11 cellular contexts compared by ENCODE assay signal in genomic region chr20:49270177-49270576, GRCh38. TPM values are rescaled to one million over a fixed set of nuclear protein-coding genes. Genes with fewer than 3 reads are reported as not detected.
DNase-seq lines count a peak whose midpoint lies in the region; ATAC-seq and TF ChIP-seq lines count a peak whose summit lies in the region.
"Had no signal": no experiment of that assay in that cellular context is flagged by ENCODE, and none has a peak within 500 bp of the region (broad histone marks: within the 10 kb centered on the region; RNA-seq: fewer than 3 reads in every experiment).

No MANE protein-coding gene starts in this region.

- TSS peak; percentile 17 for BruUV-seq in A673 (replicated peaks; lab: Mats Ljungman, UMichigan)

- H3K27ac Mint-ChIP-seq in CD8-positive, alpha-beta T cell, result no peak overlapping the region

- H3K27me3 ChIP-seq in A673 (replicated peaks; ENCODE audit: insufficient read depth, low read depth, low read length, poor library complexity), result no peaks in the 10 kb centered on the region
- H3K27me3 ChIP-seq in CD8-positive, alpha-beta T cell (ENCODE audit: insufficient read depth, low read length), result no peaks in the 10 kb centered on the region
- H3K27me3 ChIP-seq in SJCRH30, result no peaks in the 10 kb centered on the region
- H3K27me3 ChIP-seq in effector memory CD4-positive, alpha-beta T cell (replicated peaks; ENCODE audit: control insufficient read depth, insufficient read depth, low read length, poor library complexity, severe bottlenecking), result no peaks in the 10 kb centered on the region
- H3K27me3 ChIP-seq: adrenal gland, testis had no signal

- no peak for ATAC-seq in CD8-positive, alpha-beta T cell
- no peak for ATAC-seq in HG02678 (IDR thresholded peaks at IDR 0.05; ENCODE audit: unreplicated experiment)

- peak overlapping the region; percentile 71 for H3K4me3 Mint-ChIP-seq in CD8-positive, alpha-beta T cell

- H3K4me1 ChIP-seq in A673 (ENCODE audit: insufficient read depth, low read length, poor library complexity, severe bottlenecking) (no peaks in the 10 kb centered on the region), SJCRH30 (peaks cover 18% of the 10 kb centered on the region)
- H3K4me1 ChIP-seq in CD8-positive, alpha-beta T cell (ENCODE audit: insufficient read depth, low read length), result peaks cover 51% of the 10 kb centered on the region
- H3K4me1 ChIP-seq in effector memory CD4-positive, alpha-beta T cell (ENCODE audit: control insufficient read depth, insufficient read depth, low read length, poor library complexity, severe bottlenecking), result peaks cover 25% of the 10 kb centered on the region
- H3K4me1 ChIP-seq: testis had no signal

- H3K36me3 ChIP-seq in A673 (ENCODE audit: insufficient read depth, low read length, poor library complexity, severe bottlenecking) (peaks cover 63% of the 10 kb centered on the region), SJCRH30 (peaks cover 89% of the 10 kb centered on the region)
- H3K36me3 ChIP-seq in CD8-positive, alpha-beta T cell (ENCODE audit: insufficient read depth, low read length), result peaks cover 33% of the 10 kb centered on the region
- peaks cover 58% of the 10 kb centered on the region for H3K36me3 ChIP-seq in effector memory CD4-positive, alpha-beta T cell (ENCODE audit: control insufficient read depth, insufficient read depth, low read length)

- peaks cover 73% of the 10 kb centered on the region for H3K36me3 Mint-ChIP-seq in CD8-positive, alpha-beta T cell

- CTCF ChIA-PET in A673 (lab: Charles Lee), result no interaction called here
- CTCF ChIA-PET in CD8-positive, alpha-beta T cell (lab: Charles Lee), result interaction anchor here (1.8 kb wide), 1 partner anchor 52 kb away, joined by 3 read pairs; no protein-coding TSS in a partner anchor

- in situ Hi-C loops in KBM-7 (cut with MboI; ENCODE audit: low pct_unique_long_range_greater_than_20kb, low sequenced_read_pairs), result no loop called here

- no peak for DNase-seq in A673 (ENCODE audit: low spot score)
- DNase-seq in CD8-positive, alpha-beta T cell, result no peak
- peak; percentile 81 to 84 for DNase-seq in SJCRH30
- DNase-seq in fibroblast of mammary gland (ENCODE audit: low read depth), result peak; percentile 81
- no peak for DNase-seq in KBM-7
- DNase-seq in effector memory CD4-positive, alpha-beta T cell, result no peak
- DNase-seq in T-helper 9 cell, result no peak
- DNase-seq: adrenal gland, NCI-H526, testis had no signal

- peaks cover 64% of the 10 kb centered on the region for H3K4me1 Mint-ChIP-seq in CD8-positive, alpha-beta T cell (ENCODE audit: low read depth)

- H3K27ac ChIP-seq in A673 (ENCODE audit: low read depth, low read length, poor library complexity, severe bottlenecking), result no peak overlapping the region
- no peak overlapping the region for H3K27ac ChIP-seq in CD8-positive, alpha-beta T cell (ENCODE audit: low read depth, low read length)
- peak overlapping the region; percentile 17 for H3K27ac ChIP-seq in SJCRH30
- H3K27ac ChIP-seq in effector memory CD4-positive, alpha-beta T cell (ENCODE audit: insufficient read depth, low read length, poor library complexity, severe bottlenecking), result no peak overlapping the region
- H3K27ac ChIP-seq: testis had no signal

- POLR2A ChIA-PET in A673 (lab: Charles Lee; ENCODE audit: low non-redundant PET), result no interaction called here
- POLR2A ChIA-PET in CD8-positive, alpha-beta T cell (lab: Charles Lee), result no interaction called here

- H3K4me3 ChIP-seq in A673 (ENCODE audit: low read depth, low read length, poor library complexity, severe bottlenecking) (no peak overlapping the region), SJCRH30 (no peak overlapping the region), fibroblast of mammary gland (ENCODE audit: control insufficient read depth, low read depth, low read length) (no peak overlapping the region)
- no peak overlapping the region for H3K4me3 ChIP-seq in CD8-positive, alpha-beta T cell (ENCODE audit: low read depth, low read length)
- no peak overlapping the region for H3K4me3 ChIP-seq in effector memory CD4-positive, alpha-beta T cell (ENCODE audit: insufficient read depth, low read depth, low read length, poor library complexity, severe bottlenecking)
- H3K4me3 ChIP-seq: adrenal gland, testis had no signal

- no peak for TF ChIP-seq CTCF in A673 (conservative IDR thresholded peaks at IDR 0.05; ENCODE audit: low read depth, low read length)
- no peak for TF ChIP-seq CTCF in CD8-positive, alpha-beta T cell (IDR thresholded peaks at IDR 0.05)
- TF ChIP-seq CTCF in fibroblast of mammary gland (conservative IDR thresholded peaks at IDR 0.05; ENCODE audit: control insufficient read depth, insufficient read depth, low read depth, low read length), result no peak

- H3K9me3 ChIP-seq in A673 (ENCODE audit: low read depth, low read length, poor library complexity, severe bottlenecking), result no peaks in the 10 kb centered on the region
- H3K9me3 ChIP-seq in CD8-positive, alpha-beta T cell (ENCODE audit: low read length), result no peaks in the 10 kb centered on the region
- H3K9me3 ChIP-seq in SJCRH30 (replicated peaks), result 0 out of 2 replicates have a peak, but pooled peaks cover 2% of the 10 kb centered on the region
- H3K9me3 ChIP-seq in effector memory CD4-positive, alpha-beta T cell (ENCODE audit: control insufficient read depth, low read length), result no peaks in the 10 kb centered on the region
- H3K9me3 ChIP-seq: adrenal gland, testis had no signal

- H3K27me3 Mint-ChIP-seq in CD8-positive, alpha-beta T cell (ENCODE audit: low read depth), result no peaks in the 10 kb centered on the region

- intact Hi-C loops in A673 (cut with micrococcal nuclease; ENCODE audit: unreplicated experiment), result no loop called here
- intact Hi-C loops in CD8-positive, alpha-beta T cell (cut with DNase I, micrococcal nuclease), result loop anchor here (10.0 kb wide), 3 partner anchors 445 to 1915 kb away; partner anchors contain the start of genes PREX1 (in 1 of the 2), UBE2V1 (in 1 of the 2) and ZMYND8 (in 1 of the 2)

- peaks cover 7% of the 10 kb centered on the region for H3K9me3 Mint-ChIP-seq in CD8-positive, alpha-beta T cell

RNA-seq across cellular contexts. Expression of gene ZNFX1, which starts 7.7 kb away (rescaled TPM):
- 15.4 and 19.0 TPM in 2 replicates for total RNA-seq in A673 (2021)
- 10 to 100 TPM; 53.8 to 55.0 TPM for total RNA-seq in CD8-positive, alpha-beta T cell
- total RNA-seq in SJCRH30 (2014; rRNA removed; shearing (Covaris generic)), result 23.8 and 25.5 TPM in 2 replicates

RNA-seq across cellular contexts. Expression of gene DDX27, which starts 51.0 kb away (rescaled TPM):
- 62.4 and 62.9 TPM in 2 replicates for total RNA-seq in A673 (2021)
- total RNA-seq in CD8-positive, alpha-beta T cell, result 100 to 1,000 TPM; 129 to 141 TPM
- 103 and 114 TPM in 2 replicates for total RNA-seq in SJCRH30 (2014; rRNA removed; shearing (Covaris generic))

Comparison
In these comparisons a context has a peak if more than half of its experiments do, and no peak if none do; other contexts are left out.
1. DNase-seq: peak in SJCRH30 (2 of 2) and fibroblast of mammary gland (single experiment); none in A673 (single experiment), CD8-positive, alpha-beta T cell (0 of 7), KBM-7 (single experiment), effector memory CD4-positive, alpha-beta T cell (0 of 3) and T-helper 9 cell (single experiment).